9 cellular contexts compared by ENCODE assay signal in genomic region chr22:37681001-37681424, GRCh38. TPM values are rescaled to one million over a fixed set of nuclear protein-coding genes. Genes with fewer than 3 reads are reported as not detected.
DNase-seq lines count a peak whose midpoint lies in the region; ATAC-seq, FAIRE-seq and TF ChIP-seq lines count a peak whose summit lies in the region.
"Had no signal": no experiment of that assay in that cellular context is flagged by ENCODE, and none has a peak within 500 bp of the region (broad histone marks: within the 10 kb centered on the region; RNA-seq: fewer than 3 reads in every experiment).

No MANE protein-coding gene starts in this region.

- no peak overlapping the region for H3K4me3 Mint-ChIP-seq in effector memory CD8-positive, alpha-beta T cell
- H3K4me3 Mint-ChIP-seq: CD8-positive, alpha-beta T cell had no signal

- intact Hi-C loops in HepG2 (cut with micrococcal nuclease; ENCODE audit: unreplicated experiment) (loop anchor here (1.0 to 5.0 kb wide), 5 partner anchors 20 to 144 kb away; no protein-coding TSS in a partner anchor), right lobe of liver (cut with DNase I) (loop anchor here in 1 of 2 donors (5.0 to 10.0 kb wide), 2 partner anchors 39 to 54 kb away; no protein-coding TSS in a partner anchor), vagina (cut with DNase I) (loop anchor here (5.0 kb wide), 2 partner anchors 54 to 66 kb away; no protein-coding TSS in a partner anchor)

- FAIRE-seq in HepG2 (lab: Jason Lieb, UNC) = no peak
- FAIRE-seq: TTC549 had no signal

- no peaks in the 10 kb centered on the region for H4K20me1 ChIP-seq in HepG2 (ENCODE audit: insufficient read depth, low read length)

- H3K27me3 ChIP-seq in HepG2 (ENCODE audit: control insufficient read depth in 1 of 2, insufficient read depth in 2 of 2, low read length in 2 of 2) (no peaks in the 10 kb centered on the region), right lobe of liver (no peaks in the 10 kb centered on the region), vagina (no peaks in the 10 kb centered on the region)

- H3K4me1 Mint-ChIP-seq in effector memory CD8-positive, alpha-beta T cell (ENCODE audit: low read depth in 2 of 2) = peaks cover 21 to 23% of the 10 kb centered on the region in 2 donors

- no peak overlapping the region for H3K4me3 ChIP-seq in HepG2 (replicated peaks in 1 of 3; ENCODE audit: insufficient read depth in 1 of 3, low read depth in 2 of 3, low read length in 3 of 3)
- H3K4me3 ChIP-seq in right lobe of liver = no peak overlapping the region
- no peak overlapping the region for H3K4me3 ChIP-seq in vagina

- H3K4me1 ChIP-seq in HepG2 (ENCODE audit: insufficient read depth, low read length) (peaks cover 65% of the 10 kb centered on the region), right lobe of liver (peaks cover 0 to 33% (median 8%) of the 10 kb centered on the region in 4 donors), vagina (peaks cover 46% of the 10 kb centered on the region)

- TF ChIP-seq EP300 in HepG2 (IDR thresholded peaks at IDR 0.05; ENCODE audit: low read depth in 2 of 2, low read length in 2 of 2) = no peak
- no peak for TF ChIP-seq EP300 in HepG2 (CRISPR knock-in tag; IDR thresholded peaks at IDR 0.05; ENCODE audit: borderline replicate concordance)

- no peak for TF ChIP-seq CTCF in HepG2 (CRISPR knock-in tag; IDR thresholded peaks at IDR 0.05)
- TF ChIP-seq CTCF in right lobe of liver (IDR thresholded peaks at IDR 0.05) = no peak
- no peak for TF ChIP-seq CTCF in vagina (IDR thresholded peaks at IDR 0.05)

- no peak overlapping the region for H3K4me2 ChIP-seq in HepG2 (ENCODE audit: low read depth, low read length)

- CTCF ChIA-PET in HepG2 (lab: Yijun Ruan, JAX; ENCODE audit: low intra/inter-chr PET ratio, low total read pairs) = interaction anchor here (1.2 to 3.0 kb wide), 4 partner anchors 21 to 57 kb away, joined by 3 to 21 read pairs (median 7); no protein-coding TSS in a partner anchor

- no TSS peak for BruUV-seq in HepG2 (replicated peaks; lab: Mats Ljungman, UMichigan)

- no peak for TF ChIP-seq RAD21 in HepG2 (CRISPR knock-in tag; IDR thresholded peaks at IDR 0.05)

- peaks cover 29% of the 10 kb centered on the region for H3K36me3 Mint-ChIP-seq in effector memory CD8-positive, alpha-beta T cell (ENCODE audit: insufficient read depth)
- H3K36me3 Mint-ChIP-seq: naive B cell had no signal

- H3K36me3 ChIP-seq in HepG2 (replicated peaks in 1 of 2; ENCODE audit: control insufficient read depth in 1 of 2, insufficient read depth in 2 of 2, low read length in 2 of 2) = peaks cover 0 to 2% of the 10 kb centered on the region in 2 experiments; a peak in 1 of 5 replicates
- no peaks in the 10 kb centered on the region for H3K36me3 ChIP-seq in right lobe of liver
- peaks cover 0 to 8% of the 10 kb centered on the region in 2 donors for H3K36me3 ChIP-seq in vagina

- no peak overlapping the region for H3K9ac ChIP-seq in HepG2 (ENCODE audit: insufficient read depth, low read depth, low read length)

- no peaks in the 10 kb centered on the region for H3K27me3 Mint-ChIP-seq in effector memory CD8-positive, alpha-beta T cell
- H3K27me3 Mint-ChIP-seq: naive B cell had no signal

- POLR2A ChIA-PET in HepG2 (lab: Yijun Ruan, JAX) = interaction anchor here (0.5 to 2.2 kb wide), 6 partner anchors 16 to 96 kb away, joined by 3 to 14 read pairs (median 5); partner anchors contain the start of genes GGA1 and PDXP

- 73% methylated on average over 2 of the region's 2 CpGs for WGBS in HepG2 (ENCODE audit: low lambda C conversion rate)
- WGBS in right lobe of liver (ENCODE audit: insufficient coverage, low coverage, low lambda C conversion rate, missing lambda C conversion rate) = no CpG with 5 or more reads among the region's 2 CpGs

- DNase-seq in HepG2 (ENCODE audit: low spot score) = no peak
- DNase-seq in right lobe of liver = no peak
- DNase-seq in effector memory CD8-positive, alpha-beta T cell = no peak
- DNase-seq in vagina (ENCODE audit: extremely low spot score in 2 of 2) = no peak
- DNase-seq in NCI-H1092 treated with DMSO at 0.1 percent for 48 hours (lab: John Stamatoyannopoulos, UW) = no peak
- no peak for DNase-seq in stimulated activated CD4-positive, alpha-beta T cell treated with anti-CD3 and anti-CD28 coated beads, Interleukin-4, amount 100 ng/mL, for 24 hours

- H3K27ac Mint-ChIP-seq in effector memory CD8-positive, alpha-beta T cell = peak overlapping the region; percentile 59 to 73
- H3K27ac Mint-ChIP-seq: CD8-positive, alpha-beta T cell had no signal

- H3K27ac ChIP-seq in HepG2 (ENCODE audit: extremely low read length, insufficient read depth, low read length) (no peak overlapping the region), right lobe of liver (no peak overlapping the region), vagina (peak overlapping the region; percentile 42)

- H3K9me3 ChIP-seq in HepG2 (ENCODE audit: low read length) (no peaks in the 10 kb centered on the region), right lobe of liver (no peaks in the 10 kb centered on the region), vagina (no peaks in the 10 kb centered on the region)

- in situ Hi-C loops in HepG2 (cut with HindIII; ENCODE audit: extremely low pct_ligation_motif_present, low pct_unique_long_range_greater_than_20kb) = no loop called here

- H3K9me3 Mint-ChIP-seq in effector memory CD8-positive, alpha-beta T cell = no peaks in the 10 kb centered on the region
- H3K9me3 Mint-ChIP-seq: CD8-positive, alpha-beta T cell; naive B cell had no signal

- TF ChIP-seq POLR2A in HepG2 (IDR thresholded peaks at IDR 0.05; ENCODE audit: insufficient read depth in 1 of 2, low read depth in 2 of 2, low read length in 2 of 2) = no peak
- TF ChIP-seq POLR2A in right lobe of liver (IDR thresholded peaks at IDR 0.05) = no peak
- TF ChIP-seq POLR2A in vagina (IDR thresholded peaks at IDR 0.05) = no peak

- no peak for ATAC-seq in HepG2
- ATAC-seq in right lobe of liver = no peak
- ATAC-seq in effector memory CD8-positive, alpha-beta T cell (replicated peaks) = no peak
- ATAC-seq: CD8-positive, alpha-beta T cell had no signal

- H2AFZ ChIP-seq in HepG2 (ENCODE audit: low read length) = no peak overlapping the region

- H3K79me2 ChIP-seq in HepG2 (ENCODE audit: insufficient read depth, low read length) = no peaks in the 10 kb centered on the region

RNA-seq across cellular contexts. Expression of gene NOL12, which starts 5.1 kb away (rescaled TPM):
- total RNA-seq in HepG2 (2016; rRNA removed; fragmentation: Illumina TruSeq; extraction: Trizol) (27.5 and 31.4 TPM in 2 replicates), right lobe of liver (10 to 100 TPM in 2 of 6 experiments, 1 to 10 TPM in 4; 8.4 to 16.1 (median 9.4) TPM), vagina (28.2 TPM)
- 16.8 and 19.1 TPM in 2 replicates for total RNA-seq in HepG2 (2016; cell fraction: cytosol; rRNA removed; fragmentation: Illumina TruSeq; extraction: Trizol; ENCODE audit: low read depth)
- 32.5 and 33.9 TPM in 2 replicates for total RNA-seq in HepG2 (2016; cell fraction: insoluble cytoplasmic fraction; rRNA removed; fragmentation: Illumina TruSeq; extraction: Trizol)
- total RNA-seq in HepG2 (2016; cell fraction: membrane; rRNA removed; fragmentation: Illumina TruSeq; extraction: Trizol) = 15.1 and 15.8 TPM in 2 replicates
- total RNA-seq in HepG2 (2016; cell fraction: nucleus; rRNA removed; fragmentation: Illumina TruSeq; extraction: Trizol) = 16.0 and 18.3 TPM in 2 replicates
- 11.8 and 14.3 TPM in 2 replicates for polyA plus RNA-seq in HepG2 (2011; rRNA removed)
- polyA plus RNA-seq in HepG2 (2011; cell fraction: cytosol; rRNA removed) = 10.6 and 13.4 TPM in 2 replicates
- 22.9 and 24.1 TPM in 2 replicates for polyA plus RNA-seq in HepG2 (2011; cell fraction: nucleus; rRNA removed)
- 7.3 and 8.5 TPM in 2 replicates for polyA plus RNA-seq in HepG2 (2012)
- 11.0 and 12.6 TPM in 2 replicates for polyA plus RNA-seq in HepG2 (2016; cell fraction: cytosol; fragmentation: Illumina TruSeq; extraction: Trizol; ENCODE audit: low read depth)
- polyA plus RNA-seq in HepG2 (2016; cell fraction: insoluble cytoplasmic fraction; fragmentation: Illumina TruSeq; extraction: Trizol; ENCODE audit: low read depth) = 33.1 and 34.7 TPM in 2 replicates
- 11.4 and 13.2 TPM in 2 replicates for polyA plus RNA-seq in HepG2 (2016; cell fraction: membrane; fragmentation: Illumina TruSeq; extraction: Trizol; ENCODE audit: low read depth)
- polyA plus RNA-seq in HepG2 (2016; cell fraction: nucleus; fragmentation: Illumina TruSeq; extraction: Trizol; ENCODE audit: insufficient read depth, low read depth) = 32.5 and 32.7 TPM in 2 replicates
- polyA minus RNA-seq in HepG2 (2011; rRNA and poly(A)+ RNA removed; ENCODE audit: low replicate concordance) = 17.5 and 18.0 TPM in 2 replicates
- 6.7 and 8.4 TPM in 2 replicates for polyA minus RNA-seq in HepG2 (2011; cell fraction: cytosol; rRNA and poly(A)+ RNA removed)
- 18.2 and 19.4 TPM in 2 replicates for polyA minus RNA-seq in HepG2 (2011; cell fraction: nucleus; rRNA and poly(A)+ RNA removed)

RNA-seq across cellular contexts. Expression of gene LGALS1, which starts 5.6 kb away (rescaled TPM):
- total RNA-seq in HepG2 (2016; rRNA removed; fragmentation: Illumina TruSeq; extraction: Trizol) = 103 and 124 TPM in 2 replicates
- total RNA-seq in HepG2 (2016; cell fraction: cytosol; rRNA removed; fragmentation: Illumina TruSeq; extraction: Trizol; ENCODE audit: low read depth) = 57.9 and 62.2 TPM in 2 replicates
- total RNA-seq in HepG2 (2016; cell fraction: insoluble cytoplasmic fraction; rRNA removed; fragmentation: Illumina TruSeq; extraction: Trizol) = 112 and 139 TPM in 2 replicates
- 82.6 and 91.4 TPM in 2 replicates for total RNA-seq in HepG2 (2016; cell fraction: membrane; rRNA removed; fragmentation: Illumina TruSeq; extraction: Trizol)
- 41.9 and 43.3 TPM in 2 replicates for total RNA-seq in HepG2 (2016; cell fraction: nucleus; rRNA removed; fragmentation: Illumina TruSeq; extraction: Trizol)
- 858 and 969 TPM in 2 replicates for polyA plus RNA-seq in HepG2 (2011; rRNA removed)
- 832 and 1,201 TPM in 2 replicates for polyA plus RNA-seq in HepG2 (2011; cell fraction: cytosol; rRNA removed)
- polyA plus RNA-seq in HepG2 (2011; cell fraction: nucleus; rRNA removed) = 345 and 371 TPM in 2 replicates
- 159 and 278 TPM in 2 replicates for polyA plus RNA-seq in HepG2 (2012)
- 67.7 and 71.5 TPM in 2 replicates for polyA plus RNA-seq in HepG2 (2016; cell fraction: cytosol; fragmentation: Illumina TruSeq; extraction: Trizol; ENCODE audit: low read depth)
- 127 and 134 TPM in 2 replicates for polyA plus RNA-seq in HepG2 (2016; cell fraction: insoluble cytoplasmic fraction; fragmentation: Illumina TruSeq; extraction: Trizol; ENCODE audit: low read depth)
- 86.0 and 88.7 TPM in 2 replicates for polyA plus RNA-seq in HepG2 (2016; cell fraction: membrane; fragmentation: Illumina TruSeq; extraction: Trizol; ENCODE audit: low read depth)
- 73.5 and 82.4 TPM in 2 replicates for polyA plus RNA-seq in HepG2 (2016; cell fraction: nucleus; fragmentation: Illumina TruSeq; extraction: Trizol; ENCODE audit: insufficient read depth, low read depth)
- polyA minus RNA-seq in HepG2 (2011; rRNA and poly(A)+ RNA removed; ENCODE audit: low replicate concordance) = 698 and 901 TPM in 2 replicates
- 108 and 111 TPM in 2 replicates for polyA minus RNA-seq in HepG2 (2011; cell fraction: cytosol; rRNA and poly(A)+ RNA removed)
- 36.1 and 40.8 TPM in 2 replicates for polyA minus RNA-seq in HepG2 (2011; cell fraction: nucleus; rRNA and poly(A)+ RNA removed)
- 100 to 1,000 TPM in 4 of 6 experiments, 10 to 100 TPM in 2; 34.7 to 267 (median 141) TPM for total RNA-seq in right lobe of liver
- 1,638 TPM for total RNA-seq in vagina

RNA-seq across cellular contexts. Expression of gene TRIOBP, which starts 15.8 kb away (rescaled TPM):
- total RNA-seq in HepG2 (2016; rRNA removed; fragmentation: Illumina TruSeq; extraction: Trizol) = 11.3 and 15.4 TPM in 2 replicates
- 7.1 and 8.1 TPM in 2 replicates for total RNA-seq in HepG2 (2016; cell fraction: cytosol; rRNA removed; fragmentation: Illumina TruSeq; extraction: Trizol; ENCODE audit: low read depth)
- total RNA-seq in HepG2 (2016; cell fraction: insoluble cytoplasmic fraction; rRNA removed; fragmentation: Illumina TruSeq; extraction: Trizol) = 10.9 and 14.5 TPM in 2 replicates
- 15.0 and 16.4 TPM in 2 replicates for total RNA-seq in HepG2 (2016; cell fraction: membrane; rRNA removed; fragmentation: Illumina TruSeq; extraction: Trizol)
- 12.3 and 18.6 TPM in 2 replicates for total RNA-seq in HepG2 (2016; cell fraction: nucleus; rRNA removed; fragmentation: Illumina TruSeq; extraction: Trizol)
- 6.1 and 10.1 TPM in 2 replicates for polyA plus RNA-seq in HepG2 (2011; rRNA removed)
- 5.6 and 8.0 TPM in 2 replicates for polyA plus RNA-seq in HepG2 (2011; cell fraction: cytosol; rRNA removed)
- 19.7 and 19.9 TPM in 2 replicates for polyA plus RNA-seq in HepG2 (2011; cell fraction: nucleus; rRNA removed)
- polyA plus RNA-seq in HepG2 (2012) = 7.0 TPM in 2 replicates
- polyA plus RNA-seq in HepG2 (2016; cell fraction: cytosol; fragmentation: Illumina TruSeq; extraction: Trizol; ENCODE audit: low read depth) = 7.6 and 8.0 TPM in 2 replicates
- polyA plus RNA-seq in HepG2 (2016; cell fraction: insoluble cytoplasmic fraction; fragmentation: Illumina TruSeq; extraction: Trizol; ENCODE audit: low read depth) = 12.7 and 16.2 TPM in 2 replicates
- 12.7 and 14.1 TPM in 2 replicates for polyA plus RNA-seq in HepG2 (2016; cell fraction: membrane; fragmentation: Illumina TruSeq; extraction: Trizol; ENCODE audit: low read depth)
- polyA plus RNA-seq in HepG2 (2016; cell fraction: nucleus; fragmentation: Illumina TruSeq; extraction: Trizol; ENCODE audit: insufficient read depth, low read depth) = 21.7 and 21.8 TPM in 2 replicates
- 23.8 and 48.7 TPM in 2 replicates for polyA minus RNA-seq in HepG2 (2011; rRNA and poly(A)+ RNA removed; ENCODE audit: low replicate concordance)
- polyA minus RNA-seq in HepG2 (2011; cell fraction: cytosol; rRNA and poly(A)+ RNA removed) = 4.7 and 7.0 TPM in 2 replicates
- polyA minus RNA-seq in HepG2 (2011; cell fraction: nucleus; rRNA and poly(A)+ RNA removed) = 13.6 and 16.2 TPM in 2 replicates
- 10 to 100 TPM; 11.7 to 22.8 (median 20.7) TPM for total RNA-seq in right lobe of liver
- total RNA-seq in vagina = 108 TPM

RNA-seq across cellular contexts. Expression of gene PDXP, which starts 22.5 kb away (rescaled TPM):
- total RNA-seq in HepG2 (2016; rRNA removed; fragmentation: Illumina TruSeq; extraction: Trizol) = 46.1 and 58.2 TPM in 2 replicates
- total RNA-seq in HepG2 (2016; cell fraction: cytosol; rRNA removed; fragmentation: Illumina TruSeq; extraction: Trizol; ENCODE audit: low read depth) = 62.9 and 64.6 TPM in 2 replicates
- 45.3 and 56.4 TPM in 2 replicates for total RNA-seq in HepG2 (2016; cell fraction: insoluble cytoplasmic fraction; rRNA removed; fragmentation: Illumina TruSeq; extraction: Trizol)
- 118 and 121 TPM in 2 replicates for total RNA-seq in HepG2 (2016; cell fraction: membrane; rRNA removed; fragmentation: Illumina TruSeq; extraction: Trizol)
- total RNA-seq in HepG2 (2016; cell fraction: nucleus; rRNA removed; fragmentation: Illumina TruSeq; extraction: Trizol) = 25.4 and 29.3 TPM in 2 replicates
- 70.6 and 85.3 TPM in 2 replicates for polyA plus RNA-seq in HepG2 (2011; rRNA removed)
- polyA plus RNA-seq in HepG2 (2011; cell fraction: cytosol; rRNA removed) = 84.8 and 95.4 TPM in 2 replicates
- 35.1 and 40.0 TPM in 2 replicates for polyA plus RNA-seq in HepG2 (2011; cell fraction: nucleus; rRNA removed)
- 56.1 and 70.1 TPM in 2 replicates for polyA plus RNA-seq in HepG2 (2012)
- polyA plus RNA-seq in HepG2 (2016; cell fraction: cytosol; fragmentation: Illumina TruSeq; extraction: Trizol; ENCODE audit: low read depth) = 91.9 and 92.3 TPM in 2 replicates
- 62.2 and 67.0 TPM in 2 replicates for polyA plus RNA-seq in HepG2 (2016; cell fraction: insoluble cytoplasmic fraction; fragmentation: Illumina TruSeq; extraction: Trizol; ENCODE audit: low read depth)
- 136 and 141 TPM in 2 replicates for polyA plus RNA-seq in HepG2 (2016; cell fraction: membrane; fragmentation: Illumina TruSeq; extraction: Trizol; ENCODE audit: low read depth)
- 55.6 and 56.4 TPM in 2 replicates for polyA plus RNA-seq in HepG2 (2016; cell fraction: nucleus; fragmentation: Illumina TruSeq; extraction: Trizol; ENCODE audit: insufficient read depth, low read depth)
- polyA minus RNA-seq in HepG2 (2011; rRNA and poly(A)+ RNA removed; ENCODE audit: low replicate concordance) = 51.1 and 129 TPM in 2 replicates
- 45.3 and 51.1 TPM in 2 replicates for polyA minus RNA-seq in HepG2 (2011; cell fraction: cytosol; rRNA and poly(A)+ RNA removed)
- polyA minus RNA-seq in HepG2 (2011; cell fraction: nucleus; rRNA and poly(A)+ RNA removed) = 11.2 and 19.6 TPM in 2 replicates
- total RNA-seq in right lobe of liver = 10 to 100 TPM; 15.7 to 63.4 (median 34.4) TPM
- total RNA-seq in vagina = 6.4 TPM

RNA-seq across cellular contexts. Expression of gene SH3BP1, which starts 41.5 kb away (rescaled TPM):
- total RNA-seq in HepG2 (2016; rRNA removed; fragmentation: Illumina TruSeq; extraction: Trizol) = 8.4 and 9.4 TPM in 2 replicates
- total RNA-seq in HepG2 (2016; cell fraction: cytosol; rRNA removed; fragmentation: Illumina TruSeq; extraction: Trizol; ENCODE audit: low read depth) = 5.6 and 6.0 TPM in 2 replicates
- total RNA-seq in HepG2 (2016; cell fraction: insoluble cytoplasmic fraction; rRNA removed; fragmentation: Illumina TruSeq; extraction: Trizol) = 6.3 and 8.5 TPM in 2 replicates
- total RNA-seq in HepG2 (2016; cell fraction: membrane; rRNA removed; fragmentation: Illumina TruSeq; extraction: Trizol) = 9.2 and 11.0 TPM in 2 replicates
- total RNA-seq in HepG2 (2016; cell fraction: nucleus; rRNA removed; fragmentation: Illumina TruSeq; extraction: Trizol) = 6.6 and 9.5 TPM in 2 replicates
- 15.7 and 18.5 TPM in 2 replicates for polyA plus RNA-seq in HepG2 (2011; rRNA removed)
- 7.3 and 12.2 TPM in 2 replicates for polyA plus RNA-seq in HepG2 (2011; cell fraction: cytosol; rRNA removed)
- 56.4 and 86.5 TPM in 2 replicates for polyA plus RNA-seq in HepG2 (2011; cell fraction: nucleus; rRNA removed)
- polyA plus RNA-seq in HepG2 (2012) = 23.6 and 27.1 TPM in 2 replicates
- 7.5 and 7.7 TPM in 2 replicates for polyA plus RNA-seq in HepG2 (2016; cell fraction: cytosol; fragmentation: Illumina TruSeq; extraction: Trizol; ENCODE audit: low read depth)
- polyA plus RNA-seq in HepG2 (2016; cell fraction: insoluble cytoplasmic fraction; fragmentation: Illumina TruSeq; extraction: Trizol; ENCODE audit: low read depth) = 11.5 and 13.3 TPM in 2 replicates
- 12.3 and 13.5 TPM in 2 replicates for polyA plus RNA-seq in HepG2 (2016; cell fraction: membrane; fragmentation: Illumina TruSeq; extraction: Trizol; ENCODE audit: low read depth)
- 17.9 and 27.8 TPM in 2 replicates for polyA plus RNA-seq in HepG2 (2016; cell fraction: nucleus; fragmentation: Illumina TruSeq; extraction: Trizol; ENCODE audit: insufficient read depth, low read depth)
- polyA minus RNA-seq in HepG2 (2011; rRNA and poly(A)+ RNA removed; ENCODE audit: low replicate concordance) = 1.6 and 9.8 TPM in 2 replicates
- polyA minus RNA-seq in HepG2 (2011; cell fraction: cytosol; rRNA and poly(A)+ RNA removed) = 6.4 and 9.8 TPM in 2 replicates
- polyA minus RNA-seq in HepG2 (2011; cell fraction: nucleus; rRNA and poly(A)+ RNA removed) = 7.9 and 15.4 TPM in 2 replicates
- total RNA-seq in right lobe of liver = 1 to 10 TPM; 1.6 to 4.8 (median 2.8) TPM
- 34.1 TPM for total RNA-seq in vagina
